15 cellular contexts compared by ENCODE assay signal in the genomic region with DNA sequence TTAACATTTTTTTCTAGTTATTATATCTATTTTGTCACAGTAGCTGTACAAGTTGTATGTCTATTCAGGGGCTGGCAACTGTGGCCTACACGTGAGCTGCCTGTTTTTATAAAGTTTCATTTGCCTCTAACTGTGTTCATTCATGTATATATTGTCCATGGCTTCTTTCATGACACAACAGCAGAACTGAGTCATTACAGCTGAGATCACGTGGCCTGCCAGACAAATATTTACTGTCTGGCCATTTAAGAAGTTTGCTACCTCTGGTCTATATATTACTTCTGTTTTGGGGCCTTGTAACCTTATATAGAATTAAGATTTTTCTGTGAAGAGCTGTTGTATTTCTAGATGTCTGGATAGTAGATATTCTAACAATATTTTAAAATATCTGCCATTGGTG. TPM values are rescaled to one million over a fixed set of nuclear protein-coding genes. Genes with fewer than 3 reads are reported as not detected.
A peak's percentile ranks its signal among the peaks of the same experiment; 100 is the strongest.
DNase-seq lines count a peak whose midpoint lies in the region; ATAC-seq, FAIRE-seq and TF ChIP-seq lines count a peak whose summit lies in the region.
"Had no signal": no experiment of that assay in that cellular context is flagged by ENCODE, and none has a peak within 500 bp of the region (broad histone marks: within the 10 kb centered on the region; RNA-seq: fewer than 3 reads in every experiment).

No MANE protein-coding gene starts in this region.

- peak; percentile 78 for FAIRE-seq in HTR-8/SVneo (lab: Jason Lieb, UNC)

- no peak overlapping the region for H3K4me3 ChIP-seq in AG04450 (ENCODE audit: low read depth, low read length)
- H3K4me3 ChIP-seq in mucosa of descending colon, result no peak overlapping the region
- H3K4me3 ChIP-seq: left ventricle myocardium inferior, testis had no signal

- DNase-seq in AG04450 (ENCODE audit: low read depth, low spot score), result peak; percentile 1
- DNase-seq in HTR-8/SVneo (ENCODE audit: insufficient read length, low spot score), result no peak
- peak; percentile 0 for DNase-seq in amniotic stem cell (lab: John Stamatoyannopoulos, UW)
- peak; percentile 13 to 52 for DNase-seq in foreskin keratinocyte
- no peak for DNase-seq in mucosa of descending colon
- DNase-seq in effector CD4-positive, alpha-beta T cell, result no peak
- DNase-seq: activated CD4-positive, CD25-positive, alpha-beta regulatory T cell treated with anti-CD3 and anti-CD28 coated beads, Interleukin-2, amount 50 U/mL, for 72 hours; activated naive CD4-positive, alpha-beta T cell; left ventricle myocardium inferior; naive thymus-derived CD8-positive, alpha-beta T cell; NCI-H2081 treated with DMSO at 0.1 percent for 48 hours; NCI-H82; testis had no signal

- no peaks in the 10 kb centered on the region for H3K27me3 ChIP-seq in AG04450 (ENCODE audit: control insufficient read depth, insufficient read depth, low read length)
- no peaks in the 10 kb centered on the region for H3K27me3 ChIP-seq in foreskin keratinocyte
- H3K27me3 ChIP-seq: testis had no signal

- TF ChIP-seq CTCF in AG04450 (IDR thresholded peaks at IDR 0.05; ENCODE audit: low read depth, low read length) (no peak), foreskin keratinocyte (conservative IDR thresholded peaks at IDR 0.05) (no peak), mucosa of descending colon (IDR thresholded peaks at IDR 0.05) (no peak)

- H3K9me3 ChIP-seq in AG04450 (ENCODE audit: control insufficient read depth, insufficient read depth, low read length) (no peaks in the 10 kb centered on the region), mucosa of descending colon (no peaks in the 10 kb centered on the region)
- H3K9me3 ChIP-seq: left ventricle myocardium inferior, testis had no signal

- H3K27ac ChIP-seq in AG04450 (ENCODE audit: low read depth, low read length) (no peak overlapping the region), foreskin keratinocyte (no peak overlapping the region)
- H3K27ac ChIP-seq: left ventricle myocardium inferior, testis had no signal

- no peaks in the 10 kb centered on the region for H3K36me3 ChIP-seq in mucosa of descending colon (ENCODE audit: low read depth)

- H3K4me1 ChIP-seq in foreskin keratinocyte, result peaks cover 10% of the 10 kb centered on the region
- H3K4me1 ChIP-seq in mucosa of descending colon (ENCODE audit: low read depth), result no peaks in the 10 kb centered on the region
- H3K4me1 ChIP-seq: left ventricle myocardium inferior, testis had no signal

- ATAC-seq in foreskin keratinocyte, result peak; percentile 79
- no peak for ATAC-seq in HG03196 (IDR thresholded peaks at IDR 0.05; ENCODE audit: unreplicated experiment)
- ATAC-seq in mucosa of descending colon, result no peak
- no peak for ATAC-seq in HG03439 (IDR thresholded peaks at IDR 0.05; ENCODE audit: unreplicated experiment)
- ATAC-seq: naive thymus-derived CD8-positive, alpha-beta T cell had no signal

- intact Hi-C loops in mucosa of descending colon (cut with DNase I, micrococcal nuclease), result no loop called here

- POLR2A ChIA-PET in AG04450 (lab: Yijun Ruan, JAX), result no interaction called here

- CTCF ChIA-PET in AG04450 (lab: Charles Lee), result interaction anchor here (0.6 to 0.9 kb wide), 2 partner anchors 36 to 590 kb away, joined by 3 read pairs; no protein-coding TSS in a partner anchor

RNA-seq across cellular contexts. Expression of a gene that starts 37.9 kb away (rescaled TPM):
- polyA plus RNA-seq in AG04450 (2011; rRNA removed) (15.7 and 24.6 TPM in 2 replicates), foreskin keratinocyte (6.2 and 7.4 TPM in 2 replicates)
- 17.4 and 31.5 TPM in 2 replicates for polyA minus RNA-seq in AG04450 (2011; rRNA and poly(A)+ RNA removed)
- total RNA-seq in foreskin keratinocyte (20.5 and 22.8 TPM in 2 replicates), mucosa of descending colon (10 to 100 TPM; 15.1 to 17.4 (median 17.4) TPM)

RNA-seq across cellular contexts. Expression of a gene that starts 38.1 kb away (rescaled TPM):
- polyA plus RNA-seq in AG04450 (2011; rRNA removed) (22.0 and 26.8 TPM in 2 replicates), foreskin keratinocyte (57.4 and 63.0 TPM in 2 replicates)
- 16.0 and 18.5 TPM in 2 replicates for polyA minus RNA-seq in AG04450 (2011; rRNA and poly(A)+ RNA removed)
- total RNA-seq in foreskin keratinocyte (41.6 and 45.7 TPM in 2 replicates), mucosa of descending colon (10 to 100 TPM; 18.5 to 35.6 (median 22.2) TPM)

Comparison
In these comparisons a context has a peak if more than half of its experiments do, and no peak if none do; other contexts are left out.
1. DNase-seq: peak in AG04450 (single experiment), amniotic stem cell (single experiment) and foreskin keratinocyte (2 of 2); none in HTR-8/SVneo (single experiment), mucosa of descending colon (0 of 3) and effector CD4-positive, alpha-beta T cell (single experiment).